ENCODE assay signal across 15 cellular contexts in the genomic region with DNA sequence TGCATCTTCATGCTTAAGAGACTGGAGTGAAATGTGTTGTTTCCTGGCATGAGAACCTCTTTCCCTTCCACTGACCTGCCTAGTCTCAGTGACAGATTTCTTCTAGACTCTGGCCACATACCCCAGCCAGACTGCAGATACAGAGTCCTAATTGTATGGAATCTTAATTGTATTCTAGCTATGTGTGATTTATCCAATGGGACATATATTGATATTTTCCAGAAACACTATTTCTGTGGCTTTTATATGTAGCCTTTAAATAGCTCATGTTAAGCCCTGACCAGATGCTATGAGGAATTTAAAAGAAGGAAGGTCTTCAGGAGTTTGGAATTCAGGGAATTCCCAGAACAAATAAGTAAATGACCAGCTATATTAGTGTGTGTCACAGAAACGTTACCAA.
DNase-seq lines count a peak whose midpoint lies in the region; ATAC-seq, FAIRE-seq and TF ChIP-seq lines count a peak whose summit lies in the region.
"Had no signal": no experiment of that assay in that cellular context is flagged by ENCODE, and none has a peak within 500 bp of the region (broad histone marks: within the 10 kb centered on the region; RNA-seq: fewer than 3 reads in every experiment).

No MANE protein-coding gene starts in this region.

- H3K4me3 ChIP-seq in Panc1 (ENCODE audit: low read depth in 2 of 2, low read length in 2 of 2): no peak overlapping the region
- no peak overlapping the region for H3K4me3 ChIP-seq in endothelial cell of umbilical vein (replicated peaks in 1 of 3; ENCODE audit: insufficient read depth in 1 of 3, low read depth in 1 of 3, low read length in 3 of 3)
- H3K4me3 ChIP-seq: upper lobe of right lung had no signal

- peak overlapping the region; percentile 30 for H3K9ac ChIP-seq in endothelial cell of umbilical vein (replicated peaks; ENCODE audit: extremely low read depth, insufficient read depth, low read length)

- H3K4me1 ChIP-seq in Panc1 (ENCODE audit: control insufficient read depth, insufficient read depth, low read length) (0 out of 2 replicates have a peak, but pooled peaks cover 3% of the 10 kb centered on the region), endothelial cell of umbilical vein (ENCODE audit: control insufficient read depth, extremely low read depth, insufficient read depth, low read length) (peaks cover 31% of the 10 kb centered on the region)

- no peaks in the 10 kb centered on the region for H3K9me1 ChIP-seq in endothelial cell of umbilical vein (replicated peaks; ENCODE audit: control insufficient read depth, extremely low read depth, insufficient read depth, low read length)

- no peak overlapping the region for H3K27ac ChIP-seq in Panc1 (ENCODE audit: low read length)
- H3K27ac ChIP-seq in endothelial cell of umbilical vein (ENCODE audit: insufficient read depth, low read depth, low read length): peak overlapping the region; percentile 67
- H3K27ac ChIP-seq: C4-2B, upper lobe of right lung had no signal

- no peak for TF ChIP-seq POLR2A in endothelial cell of umbilical vein (IDR thresholded peaks at IDR 0.05; ENCODE audit: low read depth, low read length)

- H4K20me1 ChIP-seq in endothelial cell of umbilical vein (replicated peaks; ENCODE audit: control insufficient read depth, extremely low read depth, insufficient read depth, low read length): no peaks in the 10 kb centered on the region

- TF ChIP-seq CTCF in Panc1 (IDR thresholded peaks at IDR 0.05) (no peak), endothelial cell of umbilical vein (IDR thresholded peaks at IDR 0.05; ENCODE audit: extremely low read depth in 1 of 2, insufficient read depth in 1 of 2, low read depth in 1 of 2, low read length in 2 of 2) (no peak)

- intact Hi-C loops in Panc1 (cut with micrococcal nuclease; ENCODE audit: unreplicated experiment) (no loop called here), endothelial cell of umbilical vein (cut with micrococcal nuclease) (no loop called here)

- no TSS peak for BruUV-seq in Panc1 (replicated peaks; lab: Mats Ljungman, UMichigan)
- BruUV-seq in endothelial cell of umbilical vein (replicated peaks; lab: Mats Ljungman, UMichigan): no TSS peak

- CTCF ChIA-PET in Panc1 (lab: Charles Lee) (interaction anchor here (1.2 kb wide), 1 partner anchor 250 kb away, joined by 14 read pairs; no protein-coding TSS in a partner anchor), endothelial cell of umbilical vein (lab: Charles Lee) (interaction anchor here (0.8 to 1.1 kb wide), 4 partner anchors 9 to 249 kb away, joined by 3 to 4 read pairs (median 3); no protein-coding TSS in a partner anchor)

- H3K36me3 ChIP-seq in Panc1 (ENCODE audit: control insufficient read depth, insufficient read depth, low read length) (no peaks in the 10 kb centered on the region), endothelial cell of umbilical vein (ENCODE audit: control insufficient read depth in 2 of 2, extremely low read depth in 1 of 2, insufficient read depth in 2 of 2, low read length in 2 of 2) (no peaks in the 10 kb centered on the region)

- peak; percentile 40; the same call in 1 of the 2 replicates for ATAC-seq in Panc1
- ATAC-seq in GM18498 (IDR thresholded peaks at IDR 0.05; ENCODE audit: unreplicated experiment): no peak
- ATAC-seq: upper lobe of right lung had no signal

- FAIRE-seq in endothelial cell of umbilical vein (lab: Jason Lieb, UNC): peak; percentile 59
- FAIRE-seq: TTC549 had no signal

- dilution Hi-C loops in endothelial cell of umbilical vein (cut with MboI; ENCODE audit: extremely low pct_ligation_motif_present, low sequenced_read_pairs): no loop called here

- H3K9me3 ChIP-seq in Panc1 (ENCODE audit: control insufficient read depth, insufficient read depth, low read depth, low read length) (no peaks in the 10 kb centered on the region), endothelial cell of umbilical vein (replicated peaks; ENCODE audit: control insufficient read depth, insufficient read depth, low read length) (no peaks in the 10 kb centered on the region)
- H3K9me3 ChIP-seq: upper lobe of right lung had no signal

- H3K79me2 ChIP-seq in endothelial cell of umbilical vein (ENCODE audit: control insufficient read depth, insufficient read depth, low read length): no peaks in the 10 kb centered on the region

- H3K4me2 ChIP-seq in endothelial cell of umbilical vein (ENCODE audit: insufficient read depth, low read length): peak overlapping the region; percentile 13

- POLR2A ChIA-PET in Panc1 (lab: Charles Lee): no interaction called here
- POLR2A ChIA-PET in endothelial cell of umbilical vein (lab: Charles Lee): no interaction called here

- in situ Hi-C loops in Caki2 (cut with HindIII; ENCODE audit: low pct_unique_long_range_greater_than_20kb, low sequenced_read_pairs) (no loop called here), Panc1 (cut with HindIII; ENCODE audit: low pct_unique_long_range_greater_than_20kb, low sequenced_read_pairs) (no loop called here)

- H3K27me3 ChIP-seq in Panc1 (ENCODE audit: control insufficient read depth, insufficient read depth, low read length) (no peaks in the 10 kb centered on the region), endothelial cell of umbilical vein (ENCODE audit: control insufficient read depth in 2 of 2, insufficient read depth in 2 of 2, low read length in 2 of 2) (no peaks in the 10 kb centered on the region)
- H3K27me3 ChIP-seq: upper lobe of right lung had no signal

- DNase-seq in Caki2 (ENCODE audit: low read depth) (peak; percentile 3), Panc1 (ENCODE audit: low read depth, low spot score) (no peak), endothelial cell of umbilical vein (ENCODE audit: low read depth, low spot score) (peak; percentile 69), non-pigmented ciliary epithelial cell (ENCODE audit: low read depth) (peak; percentile 54), middle frontal gyrus (ENCODE audit: extremely low spot score, low spot score) (no peak), NCI-H526 treated with DMSO at 0.1 percent for 48 hours (lab: John Stamatoyannopoulos, UW) (no peak), DMS114 treated with DMSO at 0.1 percent for 48 hours (lab: John Stamatoyannopoulos, UW; ENCODE audit: unreplicated experiment) (no peak)
- DNase-seq: activated CD8-positive, alpha-beta memory T cell treated with anti-CD3 and anti-CD28 coated beads for 24 hours; activated effector memory CD4-positive, alpha-beta T cell treated with anti-CD3 and anti-CD28 coated beads, Interleukin-2, amount 50 U/mL, for 16 hours; GOT3; SHP77; upper lobe of right lung had no signal

- H2AFZ ChIP-seq in endothelial cell of umbilical vein (ENCODE audit: low read depth, low read length): no peak overlapping the region

TF ChIP-seq in endothelial cell of umbilical vein, 7 proteins besides CTCF, POLR2A, EP300 and RAD21:
- TF ChIP-seq JUN (IDR thresholded peaks at IDR 0.05; ENCODE audit: borderline replicate concordance, insufficient read depth, insufficient read length, low read depth) (peak; percentile 26), FOS (IDR thresholded peaks at IDR 0.05; ENCODE audit: borderline replicate concordance, insufficient read depth, low read length) (no peak)

Comparison
In these comparisons a context has a peak if more than half of its experiments do, and no peak if none do; other contexts are left out.
1. DNase-seq: peak in Caki2 (single experiment), endothelial cell of umbilical vein (single experiment) and non-pigmented ciliary epithelial cell (single experiment); none in Panc1 (single experiment), middle frontal gyrus (single experiment), NCI-H526 treated with DMSO at 0.1 percent for 48 hours (single experiment) and DMS114 treated with DMSO at 0.1 percent for 48 hours (single experiment).